19 cellular contexts compared by ENCODE assay signal in the genomic region with DNA sequence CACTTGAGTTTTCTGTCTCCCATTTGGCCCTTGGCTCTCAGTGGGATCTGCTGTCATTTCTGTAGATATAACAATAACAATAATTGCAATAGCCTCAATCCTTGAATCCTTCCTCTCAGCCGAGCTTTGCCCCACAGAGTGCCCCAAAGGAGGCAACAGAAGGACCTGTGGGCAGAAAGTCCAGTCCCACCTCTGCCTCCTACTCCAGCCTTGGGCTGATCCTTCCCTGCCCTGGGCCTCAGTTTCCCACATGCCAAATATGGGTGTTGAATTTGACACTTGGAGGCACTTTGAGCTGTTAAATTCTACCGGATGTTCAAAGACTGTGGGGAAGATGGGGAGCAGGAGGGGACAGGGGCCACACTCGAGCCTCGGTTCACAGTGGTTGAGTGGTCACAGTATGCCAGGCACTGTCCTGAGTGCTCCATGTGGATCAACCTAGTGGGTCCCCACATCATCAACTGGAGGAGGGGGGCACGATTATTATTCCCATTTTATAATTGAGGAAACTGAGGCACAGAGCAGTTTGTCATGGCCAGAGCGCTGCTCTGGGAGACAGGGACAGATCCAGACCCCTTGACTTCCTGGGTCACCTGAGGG.
DNase-seq lines count a peak whose midpoint lies in the region; ATAC-seq and TF ChIP-seq lines count a peak whose summit lies in the region.
"Had no signal": no experiment of that assay in that cellular context is flagged by ENCODE, and none has a peak within 500 bp of the region (broad histone marks: within the 10 kb centered on the region; RNA-seq: fewer than 3 reads in every experiment).

No MANE protein-coding gene starts in this region.

- no peak for TF ChIP-seq POLR2A in esophagus muscularis mucosa (IDR thresholded peaks at IDR 0.05; ENCODE audit: low read depth)

- no peak overlapping the region for H3K27ac ChIP-seq in esophagus muscularis mucosa (replicated peaks in 1 of 4)

- intact Hi-C loops in esophagus muscularis mucosa (cut with DNase I), result no loop called here

- WGBS in esophagus muscularis mucosa, result 63% methylated on average over 5 of the region's 6 CpGs

- DNase-seq in D341Med (ENCODE audit: low spot score) (peak; percentile 1), GM10248 (ENCODE audit: extremely low spot score) (peak; percentile 9), esophagus muscularis mucosa (ENCODE audit: extremely low spot score) (peak; percentile 75), HAP-1 (ENCODE audit: low spot score in 2 of 2) (no peak), NCI-H2196 (lab: John Stamatoyannopoulos, UW; ENCODE audit: unreplicated experiment) (no peak)
- peak; percentile 10 for DNase-seq in stimulated activated CD8-positive, alpha-beta memory T cell treated with anti-CD3 and anti-CD28 coated beads, Interleukin-4, amount 100 ng/mL, for 48 hours
- DNase-seq: BE2C; Calu3; CD4-positive, alpha-beta memory T cell; HFFc6; Karpas-422; MG63; NCI-H1092; NCI-H146; NCI-H2081 treated with DMSO at 0.1 percent for 48 hours; NCI-H2227 treated with DMSO at 0.1 percent for 48 hours; NCI-H524 had no signal

- H3K27me3 ChIP-seq in esophagus muscularis mucosa (peaks cover 0 to 56% (median 0%) of the 10 kb centered on the region in 4 donors), HAP-1 (ENCODE audit: low read depth) (no peaks in the 10 kb centered on the region)
- H3K27me3 ChIP-seq: BE2C, MG63 had no signal

- TF ChIP-seq CTCF in GM10248 (IDR thresholded peaks at IDR 0.05; ENCODE audit: control extremely low read depth, extremely low read depth, low read depth, missing control alignments) (no peak), esophagus muscularis mucosa (IDR thresholded peaks at IDR 0.05) (no peak)

- CTCF ChIA-PET in GM10248 (lab: Yijun Ruan, JAX), result no interaction called here

- no peak for TF ChIP-seq EP300 in esophagus muscularis mucosa (IDR thresholded peaks at IDR 0.05)

- ATAC-seq in HG02763 (IDR thresholded peaks at IDR 0.05; ENCODE audit: unreplicated experiment), result no peak
- ATAC-seq: GM12878 had no signal

- H3K4me1 ChIP-seq in esophagus muscularis mucosa, result no peaks in the 10 kb centered on the region
- no peaks in the 10 kb centered on the region for H3K4me1 ChIP-seq in HAP-1
- H3K4me1 ChIP-seq: BE2C had no signal

- POLR2A ChIA-PET in GM10248 (lab: Yijun Ruan, JAX), result no interaction called here

- in situ Hi-C loops in HAP-1 (cut with MboI; ENCODE audit: low sequenced_read_pairs), result no loop called here

- H3K36me3 ChIP-seq in esophagus muscularis mucosa, result no peaks in the 10 kb centered on the region
- no peaks in the 10 kb centered on the region for H3K36me3 ChIP-seq in HAP-1 (replicated peaks)
- H3K36me3 ChIP-seq: BE2C, MG63 had no signal

- H3K4me3 ChIP-seq in esophagus muscularis mucosa (no peak overlapping the region), HAP-1 (no peak overlapping the region)
- H3K4me3 ChIP-seq: GM12878, MG63 had no signal

- no peaks in the 10 kb centered on the region for H3K9me3 ChIP-seq in esophagus muscularis mucosa
- H3K9me3 ChIP-seq in HAP-1, result no peaks in the 10 kb centered on the region
- H3K9me3 ChIP-seq: BE2C, MG63 had no signal

Comparison
In these comparisons a context has a peak if more than half of its experiments do, and no peak if none do; other contexts are left out.
1. DNase-seq: peak in D341Med (single experiment), GM10248 (single experiment), esophagus muscularis mucosa (single experiment) and stimulated activated CD8-positive, alpha-beta memory T cell treated with anti-CD3 and anti-CD28 coated beads, Interleukin-4, amount 100 ng/mL, for 48 hours (single experiment); none in HAP-1 (0 of 2) and NCI-H2196 (single experiment).